8 cellular contexts compared by ENCODE assay signal in genomic region chr2:74458957-74459290, GRCh38. TPM values are rescaled to one million over a fixed set of nuclear protein-coding genes. Genes with fewer than 3 reads are reported as not detected.
A peak's percentile ranks its signal among the peaks of the same experiment; 100 is the strongest.
DNase-seq lines count a peak whose midpoint lies in the region; ATAC-seq and TF ChIP-seq lines count a peak whose summit lies in the region.

No MANE protein-coding gene starts in this region.

- peak overlapping the region; percentile 97 for H3K14ac ChIP-seq in IMR-90 (replicated peaks; ENCODE audit: low read depth, low read length)

- H3K9me1 ChIP-seq in IMR-90 (ENCODE audit: insufficient read depth, low read length) = 0 out of 2 replicates have a peak, but pooled peaks cover 3% of the 10 kb centered on the region

- TF ChIP-seq CTCF in AG04449 (IDR thresholded peaks at IDR 0.05; ENCODE audit: insufficient read depth, low read length, missing control alignments) = no peak
- no peak for TF ChIP-seq CTCF in IMR-90 (conservative IDR thresholded peaks at IDR 0.05; ENCODE audit: low read depth, low read length)
- TF ChIP-seq CTCF in cardiac fibroblast (IDR thresholded peaks at IDR 0.05; ENCODE audit: low read depth, low read length) = no peak

- peak overlapping the region; percentile 92 for H3K56ac ChIP-seq in IMR-90 (ENCODE audit: extremely low read depth, insufficient read depth, low read length)

- peak overlapping the region; percentile 33; the same call in 1 of the 3 replicates for H2BK15ac ChIP-seq in IMR-90 (ENCODE audit: low read depth, low read length)

- dilution Hi-C loops in IMR-90 (cut with HindIII; ENCODE audit: low sequenced_read_pairs, unreplicated experiment) = no loop called here

- H3K4me1 ChIP-seq in IMR-90 (ENCODE audit: control insufficient read depth, insufficient read depth, low read length) (peaks cover 10% of the 10 kb centered on the region), mucosa of rectum (ENCODE audit: control insufficient read depth in 2 of 2, insufficient read depth in 2 of 2, low read length in 2 of 2) (peaks cover 25 to 28% of the 10 kb centered on the region in 2 donors)

- intact Hi-C loops in IMR-90 (cut with micrococcal nuclease) = no loop called here

- peak overlapping the region; percentile 80 for H2AK5ac ChIP-seq in IMR-90 (ENCODE audit: low read depth, low read length)

- peak overlapping the region; percentile 97 for H2AK9ac ChIP-seq in IMR-90 (replicated peaks; ENCODE audit: low read depth, low read length, poor library complexity)

- H2BK20ac ChIP-seq in IMR-90 (ENCODE audit: low read depth, low read length) = no peak overlapping the region

- BruUV-seq in IMR-90 (replicated peaks; lab: Mats Ljungman, UMichigan) = no TSS peak

- POLR2A ChIA-PET in AG04449 (lab: Yijun Ruan, JAX) = interaction anchor here (1.0 to 3.3 kb wide), 6 partner anchors 9 to 36 kb away, joined by 3 to 12 read pairs (median 9); partner anchors contain the start of gene MRPL53
- POLR2A ChIA-PET in IMR-90 (lab: Charles Lee; ENCODE audit: unreplicated experiment) = interaction anchor here (0.9 kb wide), 1 partner anchor 24 kb away, joined by 5 read pairs; the partner anchor contains the start of genes CCDC142 and TTC31

- peak overlapping the region; percentile 78 for H4K5ac ChIP-seq in IMR-90 (ENCODE audit: low read depth, low read length)

- H3K9ac ChIP-seq in IMR-90 (ENCODE audit: low read depth, low read length) (peak overlapping the region; percentile 86), mucosa of rectum (ENCODE audit: low read depth in 1 of 2, low read length in 2 of 2) (peak overlapping the region; percentile 58 to 64)

- in situ Hi-C loops in IMR-90 (cut with MboI; ENCODE audit: low sequenced_read_pairs) = no loop called here

- H3K18ac ChIP-seq in IMR-90 (ENCODE audit: low read depth, low read length) = no peak overlapping the region

- no peaks in the 10 kb centered on the region for H3K9me3 ChIP-seq in IMR-90 (ENCODE audit: control insufficient read depth, insufficient read depth, low read length)
- H3K9me3 ChIP-seq in mucosa of rectum (ENCODE audit: control insufficient read depth in 2 of 2, low read length in 2 of 2) = no peaks in the 10 kb centered on the region

- H3K4ac ChIP-seq in IMR-90 (ENCODE audit: low read depth, low read length) = peak overlapping the region; percentile 96

- H3K27ac ChIP-seq in IMR-90 (ENCODE audit: insufficient read depth, low read length) (peak overlapping the region; percentile 70), mucosa of rectum (ENCODE audit: low read depth in 2 of 2, low read length in 2 of 2) (peak overlapping the region; percentile 60 to 65)

- H2BK5ac ChIP-seq in IMR-90 (ENCODE audit: low read depth, low read length, poor library complexity, severe bottlenecking) = peak overlapping the region; percentile 56

- no peak for ATAC-seq in IMR-90 (ENCODE audit: low read depth)

- H3K36me3 ChIP-seq in IMR-90 (ENCODE audit: control insufficient read depth, insufficient read depth, low read length) (peaks cover 21% of the 10 kb centered on the region), mucosa of rectum (ENCODE audit: control insufficient read depth in 2 of 2, insufficient read depth in 2 of 2, low read length in 2 of 2) (peaks cover 8 to 20% of the 10 kb centered on the region in 2 donors)

- TF ChIP-seq RAD21 in IMR-90 (IDR thresholded peaks at IDR 0.05; ENCODE audit: low read length) = no peak

- H3K79me1 ChIP-seq in IMR-90 (ENCODE audit: low read depth in 1 of 2, low read length in 2 of 2) = peaks cover 18 to 53% of the 10 kb centered on the region in 2 experiments

- H3K23ac ChIP-seq in IMR-90 (ENCODE audit: low read depth, low read length) = peak overlapping the region; percentile 94

- no peaks in the 10 kb centered on the region for H3K27me3 ChIP-seq in IMR-90 (ENCODE audit: control insufficient read depth, insufficient read depth, low read length)
- H3K27me3 ChIP-seq in mucosa of rectum (ENCODE audit: control insufficient read depth in 2 of 2, insufficient read depth in 2 of 2, low read length in 2 of 2) = no peaks in the 10 kb centered on the region

- no peaks in the 10 kb centered on the region for H4K20me1 ChIP-seq in IMR-90 (ENCODE audit: insufficient read depth, low read length)

- H4K91ac ChIP-seq in IMR-90 (ENCODE audit: insufficient read depth, low read depth, low read length) = peak overlapping the region; percentile 83; the same call in 1 of the 2 replicates

- no peak overlapping the region for H2BK120ac ChIP-seq in IMR-90 (ENCODE audit: low read depth, low read length)

- no peak for TF ChIP-seq POLR2A in IMR-90 (IDR thresholded peaks at IDR 0.05; ENCODE audit: low read depth, low read length)

- CTCF ChIA-PET in AG04449 (lab: Yijun Ruan, JAX) (interaction anchor here (0.9 to 3.8 kb wide), 4 partner anchors 24 to 129 kb away, joined by 3 to 25 read pairs (median 4); partner anchors contain the start of genes CCDC142, TTC31 and WDR54), IMR-90 (lab: Yijun Ruan, JAX) (no interaction called here)

- DNase-seq in AG04449 (ENCODE audit: low read depth, low spot score) = no peak
- DNase-seq in IMR-90 = no peak
- DNase-seq in cardiac fibroblast (ENCODE audit: low read depth in 2 of 2) = peak; percentile 14 to 16
- no peak for DNase-seq in NCI-H2081 (lab: John Stamatoyannopoulos, UW)
- DNase-seq in amniotic stem cell (lab: John Stamatoyannopoulos, UW) = no peak
- no peak for DNase-seq in NCI-H1930 (lab: John Stamatoyannopoulos, UW)
- no peak for DNase-seq in SW480 (ENCODE audit: low spot score)

- H2AFZ ChIP-seq in IMR-90 (replicated peaks; ENCODE audit: low read length, poor library complexity) = peak overlapping the region; percentile 77

- peak overlapping the region; percentile 66 to 95 for H4K8ac ChIP-seq in IMR-90 (ENCODE audit: low read depth in 2 of 2, low read length in 2 of 2)

- peak overlapping the region; percentile 62 for H3K4me3 ChIP-seq in AG04449 (ENCODE audit: low read depth, low read length)
- peak overlapping the region; percentile 80 for H3K4me3 ChIP-seq in IMR-90 (ENCODE audit: insufficient read depth, low read depth, low read length)
- H3K4me3 ChIP-seq in cardiac fibroblast (replicated peaks in 1 of 2; ENCODE audit: low read depth in 2 of 2, low read length in 2 of 2) = peak overlapping the region; percentile 86 to 90
- H3K4me3 ChIP-seq in mucosa of rectum (ENCODE audit: low read length in 2 of 2) = peak overlapping the region; percentile 82 to 91

- WGBS in IMR-90 (ENCODE audit: extremely low coverage in 2 of 2, insufficient read length in 1 of 2), 2 experiments = no CpG with 5 or more reads among the region's 9 CpGs

- peak overlapping the region; percentile 87 for H3K4me2 ChIP-seq in IMR-90 (ENCODE audit: low read depth, low read length)

TF ChIP-seq in IMR-90, 13 proteins besides CTCF, POLR2A, EP300 and RAD21 (continues in another document):
- TF ChIP-seq CEBPB (IDR thresholded peaks at IDR 0.05; ENCODE audit: low read depth, low read length) (no peak), SMC3 (IDR thresholded peaks at IDR 0.05; ENCODE audit: low read depth, low read length) (no peak), ELK1 (IDR thresholded peaks at IDR 0.05; ENCODE audit: borderline replicate concordance, low read depth, low read length) (no peak), USF2 (IDR thresholded peaks at IDR 0.05; ENCODE audit: low read depth, low read length) (no peak), RCOR1 (IDR thresholded peaks at IDR 0.05; ENCODE audit: insufficient replicate concordance, low read length) (no peak), FOS (IDR thresholded peaks at IDR 0.05; ENCODE audit: low read depth, low read length) (no peak), CHD1 (IDR thresholded peaks at IDR 0.05; ENCODE audit: low read depth, low read length) (no peak), BHLHE40 (IDR thresholded peaks at IDR 0.05; ENCODE audit: low read depth, low read length) (no peak), RFX5 (IDR thresholded peaks at IDR 0.05; ENCODE audit: low read depth, low read length) (no peak), NFE2L2 (IDR thresholded peaks at IDR 0.05; ENCODE audit: low read depth, low read length) (no peak)

RNA-seq across cellular contexts. Expression of gene WBP1, which starts 0.7 kb away (rescaled TPM):
- 22.2 and 22.9 TPM in 2 replicates for total RNA-seq in IMR-90 (2012; rRNA removed)
- 78.5 and 89.3 TPM in 2 replicates for polyA plus RNA-seq in IMR-90 (2012; rRNA removed)
- 114 and 155 TPM in 2 replicates for polyA plus RNA-seq in IMR-90 (2012; cell fraction: cytosol; rRNA removed)
- polyA plus RNA-seq in IMR-90 (2012; cell fraction: nucleus; rRNA removed; ENCODE audit: low replicate concordance) = 453 and 544 TPM in 2 replicates

RNA-seq across cellular contexts. Expression of gene INO80B, which starts 4.0 kb away (rescaled TPM):
- 4.5 and 5.3 TPM in 2 replicates for total RNA-seq in IMR-90 (2012; rRNA removed)
- 9.2 and 10.5 TPM in 2 replicates for polyA plus RNA-seq in IMR-90 (2012; rRNA removed)
- polyA plus RNA-seq in IMR-90 (2012; cell fraction: cytosol; rRNA removed) = 11.0 and 11.1 TPM in 2 replicates
- polyA plus RNA-seq in IMR-90 (2012; cell fraction: nucleus; rRNA removed; ENCODE audit: low replicate concordance) = 54.7 and 124 TPM in 2 replicates

RNA-seq across cellular contexts. Expression of gene MOGS, which starts 6.3 kb away (rescaled TPM):
- total RNA-seq in IMR-90 (2012; rRNA removed) = 17.8 and 21.0 TPM in 2 replicates
- 45.9 and 48.4 TPM in 2 replicates for polyA plus RNA-seq in IMR-90 (2012; rRNA removed)
- polyA plus RNA-seq in IMR-90 (2012; cell fraction: cytosol; rRNA removed) = 50.7 and 51.7 TPM in 2 replicates
- 144 and 264 TPM in 2 replicates for polyA plus RNA-seq in IMR-90 (2012; cell fraction: nucleus; rRNA removed; ENCODE audit: low replicate concordance)

RNA-seq across cellular contexts. Expression of gene MRPL53, which starts 13.6 kb away (rescaled TPM):
- total RNA-seq in IMR-90 (2012; rRNA removed) = 5.2 and 6.7 TPM in 2 replicates
- 39.0 and 51.9 TPM in 2 replicates for polyA plus RNA-seq in IMR-90 (2012; rRNA removed)
- polyA plus RNA-seq in IMR-90 (2012; cell fraction: cytosol; rRNA removed) = 41.9 and 42.8 TPM in 2 replicates
- polyA plus RNA-seq in IMR-90 (2012; cell fraction: nucleus; rRNA removed; ENCODE audit: low replicate concordance) = 47.2 and 70.9 TPM in 2 replicates

RNA-seq across cellular contexts. Expression of gene RTKN, which starts 17.2 kb away (rescaled TPM):
- 9.4 and 11.1 TPM in 2 replicates for total RNA-seq in IMR-90 (2012; rRNA removed)
- 19.7 and 22.3 TPM in 2 replicates for polyA plus RNA-seq in IMR-90 (2012; rRNA removed)
- 12.9 and 13.5 TPM in 2 replicates for polyA plus RNA-seq in IMR-90 (2012; cell fraction: cytosol; rRNA removed)
- 92.0 and 105 TPM in 2 replicates for polyA plus RNA-seq in IMR-90 (2012; cell fraction: nucleus; rRNA removed; ENCODE audit: low replicate concordance)

Comparison
In these comparisons a context has a peak if more than half of its experiments do, and no peak if none do; other contexts are left out.
1. DNase-seq: peak in cardiac fibroblast (2 of 2); none in AG04449 (single experiment), IMR-90 (single experiment), NCI-H2081 (0 of 2), amniotic stem cell (single experiment), NCI-H1930 (0 of 2) and SW480 (single experiment).
2. Peak in every context shown above with its lines, with median percentiles within 50 percentile points of each other: H3K4me3 ChIP-seq.